In the genomic region with DNA sequence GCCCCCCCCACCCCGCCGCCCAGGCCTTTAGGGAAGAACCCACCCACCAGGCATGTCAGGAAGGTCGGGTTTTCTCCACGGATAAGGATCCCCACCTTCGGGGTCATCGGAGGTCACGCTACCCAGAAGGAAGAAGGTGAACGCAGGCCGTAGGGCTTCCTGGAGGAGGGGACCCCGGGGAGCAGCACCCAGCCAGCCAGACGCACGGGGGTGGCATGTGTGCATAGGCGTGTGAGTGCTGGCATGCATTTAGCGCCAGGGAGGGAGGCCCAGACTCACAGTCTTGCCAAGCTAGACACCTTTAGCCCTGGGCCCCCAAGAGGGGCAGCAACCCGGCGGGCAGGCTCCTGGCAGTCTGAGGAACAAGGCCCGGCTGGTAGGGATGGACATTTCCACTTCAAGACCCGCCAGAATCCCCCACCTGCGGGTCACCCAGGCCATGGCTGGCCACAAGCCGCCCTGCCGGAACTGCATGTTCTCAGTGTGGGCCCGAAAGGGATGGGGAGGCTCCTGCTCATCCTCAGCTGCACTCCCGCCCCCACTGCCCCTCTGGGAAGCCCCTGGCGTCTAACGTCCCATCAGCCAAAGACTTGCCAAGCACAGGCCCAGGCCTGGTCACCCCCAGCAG, we compare ENCODE assay signal across 1 cellular context.
TF ChIP-seq lines count a peak whose summit lies in the region.

No MANE protein-coding gene starts in this region.

TF ChIP-seq in H1, 55 proteins besides CTCF, POLR2A, EP300 and RAD21:
- TF ChIP-seq TCF12 (IDR thresholded peaks at IDR 0.05; ENCODE audit: low read depth, low read length) (no peak), CEBPB (IDR thresholded peaks at IDR 0.05; ENCODE audit: low read depth, low read length) (no peak), CREB1 (IDR thresholded peaks at IDR 0.05) (no peak), RXRA (IDR thresholded peaks at IDR 0.05; ENCODE audit: insufficient read depth, low read depth, low read length) (no peak), SRF (IDR thresholded peaks at IDR 0.05; ENCODE audit: low read depth, low read length) (no peak), POLR2AphosphoS5 (IDR thresholded peaks at IDR 0.05; ENCODE audit: low read depth, low read length) (no peak), TAF1 (IDR thresholded peaks at IDR 0.05; ENCODE audit: low read depth, low read length) (no peak), ASH2L (IDR thresholded peaks at IDR 0.05; ENCODE audit: low read length) (no peak), CHD1 (IDR thresholded peaks at IDR 0.05; ENCODE audit: low read depth, low read length) (no peak), KDM5A (IDR thresholded peaks at IDR 0.05; ENCODE audit: low read length) (no peak)
- TF ChIP-seq, protein P1, sequence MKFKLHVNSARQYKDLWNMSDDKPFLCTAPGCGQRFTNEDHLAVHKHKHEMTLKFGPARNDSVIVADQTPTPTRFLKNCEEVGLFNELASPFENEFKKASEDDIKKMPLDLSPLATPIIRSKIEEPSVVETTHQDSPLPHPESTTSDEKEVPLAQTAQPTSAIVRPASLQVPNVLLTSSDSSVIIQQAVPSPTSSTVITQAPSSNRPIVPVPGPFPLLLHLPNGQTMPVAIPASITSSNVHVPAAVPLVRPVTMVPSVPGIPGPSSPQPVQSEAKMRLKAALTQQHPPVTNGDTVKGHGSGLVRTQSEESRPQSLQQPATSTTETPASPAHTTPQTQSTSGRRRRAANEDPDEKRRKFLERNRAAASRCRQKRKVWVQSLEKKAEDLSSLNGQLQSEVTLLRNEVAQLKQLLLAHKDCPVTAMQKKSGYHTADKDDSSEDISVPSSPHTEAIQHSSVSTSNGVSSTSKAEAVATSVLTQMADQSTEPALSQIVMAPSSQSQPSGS (IDR thresholded peaks at IDR 0.05; ENCODE audit: low read length): no peak
